7 cellular contexts compared by ENCODE assay signal in the genomic region with DNA sequence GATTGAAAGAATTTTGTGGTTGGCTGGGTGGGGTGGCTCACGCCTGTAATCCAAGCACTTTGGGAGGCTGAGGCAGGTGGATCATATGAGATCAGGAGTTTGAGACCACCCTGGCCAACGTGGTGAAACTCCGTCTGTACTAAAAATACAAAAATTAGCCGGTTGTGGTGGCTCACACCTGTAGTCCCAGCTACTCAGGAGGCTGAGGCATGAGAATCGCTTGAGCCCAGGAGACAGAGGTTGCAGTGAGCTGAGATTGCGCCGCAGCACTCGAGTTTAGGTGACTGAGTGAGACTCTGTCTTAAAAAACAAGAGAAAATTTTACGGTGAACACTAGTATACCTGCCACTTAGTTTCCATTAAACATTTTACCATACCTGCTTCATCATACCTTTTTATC. TPM values are rescaled to one million over a fixed set of nuclear protein-coding genes. Genes with fewer than 3 reads are reported as not detected.
A peak's percentile ranks its signal among the peaks of the same experiment; 100 is the strongest.
DNase-seq lines count a peak whose midpoint lies in the region; ATAC-seq and TF ChIP-seq lines count a peak whose summit lies in the region.
"Not testable (repeated sequence)": the region's sequence is repeated elsewhere in the genome, so short reads cannot be mapped to it uniquely, and the experiment has no call there.

No MANE protein-coding gene starts in this region.

- H2BK12ac ChIP-seq in trophoblast cell (ENCODE audit: low read length): not testable (repeated sequence)

- not testable (repeated sequence) for H2AK5ac ChIP-seq in trophoblast cell (ENCODE audit: low read length)

- H4K8ac ChIP-seq in trophoblast cell (ENCODE audit: low read depth, low read length): not testable (repeated sequence)

- not testable (repeated sequence) for H3K14ac ChIP-seq in trophoblast cell (ENCODE audit: low read length)

- peaks cover 12% of the 10 kb centered on the region for H3K79me1 ChIP-seq in trophoblast cell (ENCODE audit: low read length)

- H4K20me1 ChIP-seq in Loucy (ENCODE audit: insufficient read depth, low read length, poor library complexity, severe bottlenecking): peaks cover 71% of the 10 kb centered on the region

- H3K9me2 ChIP-seq in Loucy (replicated peaks; ENCODE audit: low read depth, low read length): not testable (repeated sequence)

- no CpG with 5 or more reads among the region's 9 CpGs for WGBS in trophoblast cell (ENCODE audit: extremely low coverage, insufficient coverage, insufficient read length)

- not testable (repeated sequence) for TF ChIP-seq CTCF in Loucy (conservative IDR thresholded peaks at IDR 0.05; ENCODE audit: low read length)

- H3K36me3 ChIP-seq in Loucy (ENCODE audit: insufficient read depth, low read length); trophoblast cell (ENCODE audit: control insufficient read depth in 1 of 2, insufficient read depth in 2 of 2, low read length in 2 of 2): not testable (repeated sequence)

- H3K9ac ChIP-seq in Loucy (ENCODE audit: low read depth, low read length, poor library complexity, severe bottlenecking); trophoblast cell (ENCODE audit: low read length): not testable (repeated sequence)

- peak overlapping the region; percentile 16 for H3K4me2 ChIP-seq in Loucy (ENCODE audit: low read depth, low read length, poor library complexity, severe bottlenecking)
- not testable (repeated sequence) for H3K4me2 ChIP-seq in trophoblast cell (ENCODE audit: low read length)

- H3K9me3 ChIP-seq in Loucy (ENCODE audit: insufficient read depth, low read depth, low read length); trophoblast cell (ENCODE audit: insufficient read depth, low read depth, low read length): not testable (repeated sequence)

- H4K12ac ChIP-seq in trophoblast cell (ENCODE audit: low read depth, low read length): not testable (repeated sequence)

- intact Hi-C loops in Right ventricle myocardium superior (cut with DNase I): not testable (repeated sequence)

- not testable (repeated sequence) for H3K18ac ChIP-seq in trophoblast cell (ENCODE audit: low read length)

- peak; percentile 22 for DNase-seq in activated CD8-positive, alpha-beta memory T cell treated with anti-CD3 and anti-CD28 coated beads, Interleukin-2, amount 10 ng/mL, durations not matched to agents 7 days and 5 days
- DNase-seq in Right ventricle myocardium superior: peak; percentile 9
- peak; percentile 64 for DNase-seq in mesenteric fat pad (ENCODE audit: low spot score)
- DNase-seq in trophoblast cell: not testable (repeated sequence)
- DNase-seq in ureter (ENCODE audit: low spot score): peak; percentile 12

- CTCF ChIA-PET in activated CD8-positive, alpha-beta memory T cell treated with anti-CD3 and anti-CD28 coated beads, Interleukin-2, amount 10 ng/mL, durations not matched to agents 7 days and 5 days (lab: Charles Lee): not testable (repeated sequence)

- H3K4me3 ChIP-seq in Loucy (ENCODE audit: low read length, poor library complexity, severe bottlenecking); trophoblast cell (ENCODE audit: low read depth, low read length): not testable (repeated sequence)

- not testable (repeated sequence) for H3K27ac Mint-ChIP-seq in activated CD8-positive, alpha-beta memory T cell treated with anti-CD3 and anti-CD28 coated beads, Interleukin-2, amount 10 ng/mL, durations not matched to agents 7 days and 5 days
- H3K27ac Mint-ChIP-seq in activated T-helper 17 cell treated with anti-CD3 and anti-CD28 coated beads, Interleukin-2, amount 50 U/mL, for 72 hours: peak overlapping the region; percentile 11

- H3K36me3 Mint-ChIP-seq in activated CD8-positive, alpha-beta memory T cell treated with anti-CD3 and anti-CD28 coated beads, Interleukin-2, amount 10 ng/mL, durations not matched to agents 7 days and 5 days: not testable (repeated sequence)
- peaks cover 14% of the 10 kb centered on the region for H3K36me3 Mint-ChIP-seq in activated T-helper 17 cell treated with anti-CD3 and anti-CD28 coated beads, Interleukin-2, amount 50 U/mL, for 72 hours (ENCODE audit: low read depth)

- not testable (repeated sequence) for H3K27me3 Mint-ChIP-seq in activated CD8-positive, alpha-beta memory T cell treated with anti-CD3 and anti-CD28 coated beads, Interleukin-2, amount 10 ng/mL, durations not matched to agents 7 days and 5 days; activated T-helper 17 cell treated with anti-CD3 and anti-CD28 coated beads, Interleukin-2, amount 50 U/mL, for 72 hours

- H3K4me3 Mint-ChIP-seq in activated CD8-positive, alpha-beta memory T cell treated with anti-CD3 and anti-CD28 coated beads, Interleukin-2, amount 10 ng/mL, durations not matched to agents 7 days and 5 days; activated T-helper 17 cell treated with anti-CD3 and anti-CD28 coated beads, Interleukin-2, amount 50 U/mL, for 72 hours: not testable (repeated sequence)

- H2BK5ac ChIP-seq in trophoblast cell (ENCODE audit: low read depth, low read length, poor library complexity): not testable (repeated sequence)

- H3K23ac ChIP-seq in trophoblast cell (ENCODE audit: low read length): not testable (repeated sequence)

- H3K4me1 Mint-ChIP-seq in activated CD8-positive, alpha-beta memory T cell treated with anti-CD3 and anti-CD28 coated beads, Interleukin-2, amount 10 ng/mL, durations not matched to agents 7 days and 5 days: peaks cover 37% of the 10 kb centered on the region
- peaks cover 17% of the 10 kb centered on the region for H3K4me1 Mint-ChIP-seq in activated T-helper 17 cell treated with anti-CD3 and anti-CD28 coated beads, Interleukin-2, amount 50 U/mL, for 72 hours

- peak overlapping the region; percentile 85 for H3K4ac ChIP-seq in trophoblast cell (ENCODE audit: low read depth, low read length)

- H3K79me2 ChIP-seq in Loucy (ENCODE audit: insufficient read depth, low read length): peaks cover 89% of the 10 kb centered on the region
- peaks cover 15% of the 10 kb centered on the region for H3K79me2 ChIP-seq in trophoblast cell (ENCODE audit: control insufficient read depth, insufficient read depth, low read length, poor library complexity)

- ATAC-seq in activated CD8-positive, alpha-beta memory T cell treated with anti-CD3 and anti-CD28 coated beads, Interleukin-2, amount 10 ng/mL, durations not matched to agents 7 days and 5 days; activated T-helper 17 cell treated with anti-CD3 and anti-CD28 coated beads, Interleukin-2, amount 50 U/mL, for 72 hours (replicated peaks); Right ventricle myocardium superior (ENCODE audit: poor library complexity): not testable (repeated sequence)

- H3K27me3 ChIP-seq in Loucy (ENCODE audit: insufficient read depth, low read length, poor library complexity, severe bottlenecking); trophoblast cell (ENCODE audit: insufficient read depth, low read length): not testable (repeated sequence)

- H3K9me3 Mint-ChIP-seq in activated CD8-positive, alpha-beta memory T cell treated with anti-CD3 and anti-CD28 coated beads, Interleukin-2, amount 10 ng/mL, durations not matched to agents 7 days and 5 days (ENCODE audit: low read depth); activated T-helper 17 cell treated with anti-CD3 and anti-CD28 coated beads, Interleukin-2, amount 50 U/mL, for 72 hours: not testable (repeated sequence)

- not testable (repeated sequence) for H2BK120ac ChIP-seq in trophoblast cell (ENCODE audit: insufficient read depth, low read length, poor library complexity)

- not testable (repeated sequence) for H4K91ac ChIP-seq in trophoblast cell (ENCODE audit: low read depth, low read length)

- H3K4me1 ChIP-seq in Loucy (ENCODE audit: insufficient read depth, low read length, poor library complexity, severe bottlenecking) (peaks cover 34% of the 10 kb centered on the region), trophoblast cell (ENCODE audit: control insufficient read depth in 1 of 2, insufficient read depth in 2 of 2, low read length in 2 of 2) (peaks cover 0 to 11% of the 10 kb centered on the region in 2 experiments)

- not testable (repeated sequence) for H3F3A ChIP-seq in Loucy (ENCODE audit: low read depth)

- H3K27ac ChIP-seq in trophoblast cell (ENCODE audit: low read depth, low read length): not testable (repeated sequence)

- H2AFZ ChIP-seq in Loucy (ENCODE audit: low read length); trophoblast cell (ENCODE audit: insufficient read depth, low read length, poor library complexity): not testable (repeated sequence)

RNA-seq across cellular contexts. Expression of a gene that starts 4.1 kb away (rescaled TPM):
- 10 to 100 TPM; 54.1 to 68.0 TPM for total RNA-seq in activated CD8-positive, alpha-beta memory T cell treated with anti-CD3 and anti-CD28 coated beads, Interleukin-2, amount 10 ng/mL, durations not matched to agents 7 days and 5 days
- 10 to 100 TPM; 47.1 to 60.0 TPM for total RNA-seq in activated T-helper 17 cell treated with anti-CD3 and anti-CD28 coated beads, Interleukin-2, amount 50 U/mL, for 72 hours
- total RNA-seq in Right ventricle myocardium superior: 12.3 TPM
- total RNA-seq in mesenteric fat pad: 43.2 TPM
- 25.4 and 26.9 TPM in 2 replicates for polyA plus RNA-seq in trophoblast cell (2013)
- 71.8 TPM for total RNA-seq in ureter

RNA-seq across cellular contexts. Expression of a gene that starts 24.7 kb away (rescaled TPM):
- total RNA-seq in activated CD8-positive, alpha-beta memory T cell treated with anti-CD3 and anti-CD28 coated beads, Interleukin-2, amount 10 ng/mL, durations not matched to agents 7 days and 5 days: 10 to 100 TPM; 64.2 to 69.3 TPM
- total RNA-seq in activated T-helper 17 cell treated with anti-CD3 and anti-CD28 coated beads, Interleukin-2, amount 50 U/mL, for 72 hours: 10 to 100 TPM; 31.5 to 75.2 TPM
- total RNA-seq in Right ventricle myocardium superior (5.8 TPM), mesenteric fat pad (38.1 TPM), ureter (46.9 TPM)
- polyA plus RNA-seq in trophoblast cell (2013): 33.0 and 33.3 TPM in 2 replicates

RNA-seq across cellular contexts. Expression of a gene that starts 59.4 kb away (rescaled TPM):
- 10 to 100 TPM; 20.2 to 24.4 TPM for total RNA-seq in activated CD8-positive, alpha-beta memory T cell treated with anti-CD3 and anti-CD28 coated beads, Interleukin-2, amount 10 ng/mL, durations not matched to agents 7 days and 5 days
- total RNA-seq in activated T-helper 17 cell treated with anti-CD3 and anti-CD28 coated beads, Interleukin-2, amount 50 U/mL, for 72 hours: 10 to 100 TPM; 14.7 to 21.5 TPM
- 49.8 TPM for total RNA-seq in Right ventricle myocardium superior
- total RNA-seq in mesenteric fat pad: 19.4 TPM
- 74.0 and 74.9 TPM in 2 replicates for polyA plus RNA-seq in trophoblast cell (2013)
- total RNA-seq in ureter: 31.8 TPM
